ENCODE assay signal across 18 cellular contexts in the genomic region with DNA sequence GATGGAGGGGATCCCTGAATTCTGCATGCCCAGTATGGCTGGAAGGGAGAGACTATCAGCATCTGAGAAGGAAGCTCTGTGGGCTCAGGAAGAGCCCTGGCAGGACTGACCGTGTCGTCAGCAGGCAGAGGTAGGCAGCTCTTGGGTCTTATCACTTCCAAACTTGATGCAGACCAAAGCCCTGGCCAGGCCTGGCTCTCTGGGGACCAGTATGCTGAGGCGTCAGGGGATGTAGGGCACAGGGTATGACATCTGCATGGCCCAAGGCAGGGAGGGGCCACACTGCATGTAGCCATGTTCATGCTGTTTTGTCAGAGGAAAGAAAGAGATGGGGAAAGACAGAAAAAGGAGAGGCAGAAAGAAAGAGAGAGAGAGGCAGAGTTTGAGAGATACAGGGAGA. TPM values are rescaled to one million over a fixed set of nuclear protein-coding genes. Genes with fewer than 3 reads are reported as not detected.
DNase-seq lines count a peak whose midpoint lies in the region; ATAC-seq, FAIRE-seq and TF ChIP-seq lines count a peak whose summit lies in the region.
"Had no signal": no experiment of that assay in that cellular context is flagged by ENCODE, and none has a peak within 500 bp of the region (broad histone marks: within the 10 kb centered on the region; RNA-seq: fewer than 3 reads in every experiment).

No MANE protein-coding gene starts in this region.

- no peak for ATAC-seq in T-cell (replicated peaks in 1 of 4)
- no peak for ATAC-seq in memory B cell (ENCODE audit: low read depth)
- no peak for ATAC-seq in GM18517 (IDR thresholded peaks at IDR 0.05; ENCODE audit: unreplicated experiment)
- no peak for ATAC-seq in HG03469 (IDR thresholded peaks at IDR 0.05; ENCODE audit: unreplicated experiment)

- POLR2A ChIA-PET in T-cell (lab: Charles Lee): interaction anchor here in 1 of 2 donors (0.5 kb wide), 1 partner anchor 1167 kb away, joined by 6 read pairs; no protein-coding TSS in a partner anchor

- peaks cover 51 to 59% (median 55%) of the 10 kb centered on the region in 3 donors for H3K4me1 Mint-ChIP-seq in T-cell
- peaks cover 54% of the 10 kb centered on the region for H3K4me1 Mint-ChIP-seq in memory B cell

- no peaks in the 10 kb centered on the region for H3K9me3 ChIP-seq in stomach

- FAIRE-seq in GM19239 (lab: Jason Lieb, UNC): peak; percentile 64

- H3K4me3 Mint-ChIP-seq in T-cell (no peak overlapping the region), memory B cell (peak overlapping the region; percentile 1)
- H3K4me3 Mint-ChIP-seq: activated CD4-positive, alpha-beta T cell treated with anti-CD3 and anti-CD28 coated beads, Interleukin-2, amount 10 ng/mL, durations not matched to agents 7 days and 5 days had no signal

- TF ChIP-seq POLR2A in stomach (IDR thresholded peaks at IDR 0.05): no peak

- no peak for TF ChIP-seq CTCF in stomach (IDR thresholded peaks at IDR 0.05)

- H3K36me3 ChIP-seq in stomach: no peaks in the 10 kb centered on the region

- peak overlapping the region in 3 of 5 donors; percentile 34 to 86 (median 51) for H3K27ac ChIP-seq in stomach
- H3K27ac ChIP-seq: GM23248 had no signal

- intact Hi-C loops in stomach (cut with DNase I; ENCODE audit: low total_unique reads): no loop called here

- H3K27ac Mint-ChIP-seq in T-cell (peak overlapping the region; percentile 42 to 71), memory B cell (peak overlapping the region; percentile 2)
- H3K27ac Mint-ChIP-seq: activated CD4-positive, alpha-beta T cell treated with anti-CD3 and anti-CD28 coated beads, Interleukin-2, amount 10 ng/mL, durations not matched to agents 7 days and 5 days had no signal

- H3K36me3 Mint-ChIP-seq in T-cell (no peaks in the 10 kb centered on the region), memory B cell (no peaks in the 10 kb centered on the region)

- CTCF ChIA-PET in T-cell (lab: Charles Lee): interaction anchor here (0.6 to 1.4 kb wide), 4 partner anchors 32 to 332 kb away, joined by 3 to 4 read pairs (median 3); no protein-coding TSS in a partner anchor

- H3K27me3 Mint-ChIP-seq in T-cell (no peaks in the 10 kb centered on the region), memory B cell (no peaks in the 10 kb centered on the region)

- peaks cover 12 to 73% (median 18%) of the 10 kb centered on the region in 4 donors for H3K4me1 ChIP-seq in stomach

- TF ChIP-seq EP300 in stomach (IDR thresholded peaks at IDR 0.05): no peak

- WGBS in stomach, 5 donors: 44 to 63% (median 59%) methylated on average over 3 of the region's 3 CpGs

- no peak for DNase-seq in GM19239 (ENCODE audit: insufficient read length, low spot score)
- DNase-seq in T-cell: no peak
- DNase-seq in memory B cell (ENCODE audit: low spot score in 2 of 2): no peak
- DNase-seq in stomach: no peak
- no peak for DNase-seq in NCI-H2029 treated with DMSO at 0.1 percent for 48 hours (lab: John Stamatoyannopoulos, UW)
- DNase-seq: activated CD4-positive, alpha-beta T cell treated with anti-CD3 and anti-CD28 coated beads, Interleukin-2, amount 10 ng/mL, durations not matched to agents 7 days and 5 days; activated T-cell treated with anti-CD3 and anti-CD28 coated beads, Interleukin-2, amount 50 U/mL, for 48 hours; aorta; dermis blood vessel endothelial cell; GDM1; GM23248; KBM-7; midbrain; NCI-H2081; stimulated activated CD4-positive, alpha-beta T cell treated with anti-CD3 and anti-CD28 coated beads, Interleukin-2, amount 100 ng/mL, for 48 hours had no signal

- peaks cover 0 to 14% (median 5%) of the 10 kb centered on the region in 3 donors for H3K27me3 ChIP-seq in stomach

- no peaks in the 10 kb centered on the region for H3K9me3 Mint-ChIP-seq in T-cell
- no peaks in the 10 kb centered on the region for H3K9me3 Mint-ChIP-seq in memory B cell
- H3K9me3 Mint-ChIP-seq: activated CD4-positive, alpha-beta T cell treated with anti-CD3 and anti-CD28 coated beads, Interleukin-2, amount 10 ng/mL, durations not matched to agents 7 days and 5 days had no signal

- H3K4me3 ChIP-seq in stomach: no peak overlapping the region
- H3K4me3 ChIP-seq: GM23248 had no signal

RNA-seq across cellular contexts. Expression of a gene that starts 6.3 kb away (rescaled TPM):
- total RNA-seq in T-cell (10 to 100 TPM in 2 of 5 donors, 1 to 10 TPM in 3; 3.2 to 37.3 (median 5.7) TPM), stomach (1 to 10 TPM in 3 of 5 donors, not detected in 2; 6.7 to 8.8 (median 7.0) TPM)
- polyA plus RNA-seq in stomach: 1 to 10 TPM; 3.1 to 9.9 (median 4.6) TPM
- total RNA-seq: activated CD4-positive, alpha-beta T cell treated with anti-CD3 and anti-CD28 coated beads, Interleukin-2, amount 10 ng/mL, durations not matched to agents 7 days and 5 days; fibroblast of lung; GM23248 had no signal
- polyA plus RNA-seq: fibroblast of lung, GM23248 had no signal

RNA-seq across cellular contexts. Expression of a gene that starts 24.8 kb away (rescaled TPM):
- 10 to 100 TPM; 21.9 to 26.4 (median 23.1) TPM for total RNA-seq in T-cell
- 10 to 100 TPM; 10.8 to 95.0 (median 35.1) TPM for total RNA-seq in stomach
- polyA plus RNA-seq in stomach: 10 to 100 TPM in 1 of 3 donors, 1 to 10 TPM in 2; 5.8 to 10.3 (median 8.3) TPM

RNA-seq across cellular contexts. Expression of a gene that starts 43.3 kb away (rescaled TPM):
- 10 to 100 TPM; 28.2 to 52.1 (median 40.7) TPM for total RNA-seq in T-cell
- total RNA-seq in stomach: 10 to 100 TPM in 3 of 5 donors, 1 to 10 TPM in 1, not detected in 1; 6.1 to 65.2 (median 34.3) TPM
- 10 to 100 TPM; 13.4 to 95.2 (median 40.0) TPM for polyA plus RNA-seq in stomach
